Comparison of ENCODE assay signal across 1 cellular context in the genomic region with DNA sequence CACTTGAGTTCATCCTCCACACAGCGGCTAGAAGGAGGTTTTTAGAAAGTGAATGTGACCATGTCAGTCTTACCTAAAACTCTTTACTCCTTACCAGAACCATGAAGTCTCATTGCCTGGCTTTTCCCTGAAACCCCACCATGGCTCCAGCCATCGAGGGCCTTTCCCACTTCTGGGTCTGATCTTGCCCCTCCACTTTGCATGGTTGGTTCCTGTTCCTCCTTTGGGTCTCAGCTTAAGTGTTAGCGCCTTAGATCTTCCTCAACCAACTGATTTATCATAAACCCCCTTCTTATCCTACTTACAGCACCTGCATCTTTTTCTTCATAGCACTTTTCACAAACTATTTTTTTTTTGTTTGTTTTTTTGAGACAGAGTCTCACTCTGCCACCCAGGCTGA.
TF ChIP-seq lines count a peak whose summit lies in the region.

No MANE protein-coding gene starts in this region.

TF ChIP-seq in GM12878, 131 proteins besides CTCF, POLR2A, EP300 and RAD21:
- TF ChIP-seq DPF2 (IDR thresholded peaks at IDR 0.05), result 0 out of 2 replicates have a peak, but pooled peaks have one; percentile 20
- peak; percentile 79; the same call in 1 of the 2 replicates for TF ChIP-seq SPI1 (IDR thresholded peaks at IDR 0.05; ENCODE audit: borderline replicate concordance, insufficient read depth, low read depth, low read length)
- TF ChIP-seq CREM (IDR thresholded peaks at IDR 0.05; ENCODE audit: low read depth), result no peak
- TF ChIP-seq, protein P1, sequence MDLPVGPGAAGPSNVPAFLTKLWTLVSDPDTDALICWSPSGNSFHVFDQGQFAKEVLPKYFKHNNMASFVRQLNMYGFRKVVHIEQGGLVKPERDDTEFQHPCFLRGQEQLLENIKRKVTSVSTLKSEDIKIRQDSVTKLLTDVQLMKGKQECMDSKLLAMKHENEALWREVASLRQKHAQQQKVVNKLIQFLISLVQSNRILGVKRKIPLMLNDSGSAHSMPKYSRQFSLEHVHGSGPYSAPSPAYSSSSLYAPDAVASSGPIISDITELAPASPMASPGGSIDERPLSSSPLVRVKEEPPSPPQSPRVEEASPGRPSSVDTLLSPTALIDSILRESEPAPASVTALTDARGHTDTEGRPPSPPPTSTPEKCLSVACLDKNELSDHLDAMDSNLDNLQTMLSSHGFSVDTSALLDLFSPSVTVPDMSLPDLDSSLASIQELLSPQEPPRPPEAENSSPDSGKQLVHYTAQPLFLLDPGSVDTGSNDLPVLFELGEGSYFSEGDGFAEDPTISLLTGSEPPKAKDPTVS (IDR thresholded peaks at IDR 0.05; ENCODE audit: low read depth, low read length), result no peak
- 0 out of 2 replicates have a peak, but pooled peaks have one; percentile 18 for TF ChIP-seq IKZF1 (conservative IDR thresholded peaks at IDR 0.05)
- peak in 1 of 2 experiments; percentile 52; a peak in 1 of 4 replicates for TF ChIP-seq IKZF2 (IDR thresholded peaks at IDR 0.05)
- no peak for TF ChIP-seq GABPA (IDR thresholded peaks at IDR 0.05; ENCODE audit: low read depth)
- TF ChIP-seq, protein P2, sequence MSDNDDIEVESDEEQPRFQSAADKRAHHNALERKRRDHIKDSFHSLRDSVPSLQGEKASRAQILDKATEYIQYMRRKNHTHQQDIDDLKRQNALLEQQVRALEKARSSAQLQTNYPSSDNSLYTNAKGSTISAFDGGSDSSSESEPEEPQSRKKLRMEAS (IDR thresholded peaks at IDR 0.05; ENCODE audit: low read depth, low read length), result no peak
- no peak for TF ChIP-seq PAX8 (IDR thresholded peaks at IDR 0.05)
- TF ChIP-seq, protein P3, sequence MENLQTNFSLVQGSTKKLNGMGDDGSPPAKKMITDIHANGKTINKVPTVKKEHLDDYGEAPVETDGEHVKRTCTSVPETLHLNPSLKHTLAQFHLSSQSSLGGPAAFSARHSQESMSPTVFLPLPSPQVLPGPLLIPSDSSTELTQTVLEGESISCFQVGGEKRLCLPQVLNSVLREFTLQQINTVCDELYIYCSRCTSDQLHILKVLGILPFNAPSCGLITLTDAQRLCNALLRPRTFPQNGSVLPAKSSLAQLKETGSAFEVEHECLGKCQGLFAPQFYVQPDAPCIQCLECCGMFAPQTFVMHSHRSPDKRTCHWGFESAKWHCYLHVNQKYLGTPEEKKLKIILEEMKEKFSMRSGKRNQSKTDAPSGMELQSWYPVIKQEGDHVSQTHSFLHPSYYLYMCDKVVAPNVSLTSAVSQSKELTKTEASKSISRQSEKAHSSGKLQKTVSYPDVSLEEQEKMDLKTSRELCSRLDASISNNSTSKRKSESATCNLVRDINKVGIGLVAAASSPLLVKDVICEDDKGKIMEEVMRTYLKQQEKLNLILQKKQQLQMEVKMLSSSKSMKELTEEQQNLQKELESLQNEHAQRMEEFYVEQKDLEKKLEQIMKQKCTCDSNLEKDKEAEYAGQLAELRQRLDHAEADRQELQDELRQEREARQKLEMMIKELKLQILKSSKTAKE (IDR thresholded peaks at IDR 0.05; ENCODE audit: low read depth, poor library complexity, severe bottlenecking), result peak; percentile 21
- no peak for TF ChIP-seq EGR1 (IDR thresholded peaks at IDR 0.05; ENCODE audit: borderline replicate concordance in 1 of 2, low read depth in 2 of 2, low read length in 2 of 2)
- TF ChIP-seq BCL11A (IDR thresholded peaks at IDR 0.05; ENCODE audit: low read depth, low read length), result no peak
- no peak for TF ChIP-seq RFX5 (IDR thresholded peaks at IDR 0.05; ENCODE audit: low read depth, low read length)
- TF ChIP-seq PAX5 (IDR thresholded peaks at IDR 0.05; ENCODE audit: borderline replicate concordance, low read depth, low read length), result no peak
- no peak for TF ChIP-seq SMAD1 (IDR thresholded peaks at IDR 0.05; ENCODE audit: low read depth, partially characterized antibody)
- peak; percentile 65; the same call in 1 of the 3 replicates for TF ChIP-seq POU2F2 (IDR thresholded peaks at IDR 0.05; ENCODE audit: borderline replicate concordance, low read depth, low read length)
TF ChIP-seq in GM12878: peak in this region for 6.
